Comparison of ENCODE assay signal across 1 cellular context in the genomic region with DNA sequence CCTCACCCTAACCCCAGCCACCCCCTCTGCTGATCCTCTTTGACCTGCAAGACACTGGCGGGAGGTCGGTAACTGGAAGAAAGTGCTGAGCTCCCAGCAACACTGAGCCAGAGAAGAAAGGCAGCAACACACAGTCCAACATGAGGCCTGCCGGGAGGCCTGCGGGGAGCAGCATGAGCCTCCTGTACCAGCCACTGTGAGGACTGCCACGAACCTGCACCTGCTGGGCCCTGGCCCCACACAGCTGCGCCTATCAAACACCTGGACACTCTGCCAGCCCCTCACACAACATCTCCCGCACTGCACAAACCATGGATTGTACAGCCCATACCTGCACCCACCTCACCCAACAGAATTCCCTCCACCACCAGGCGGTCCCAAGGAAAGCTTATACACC.
TF ChIP-seq lines count a peak whose summit lies in the region.

No MANE protein-coding gene starts in this region.

TF ChIP-seq in HepG2, 621 proteins besides CTCF, POLR2A, EP300 and RAD21 (continued from another document):
- TF ChIP-seq E2F2 (CRISPR knock-in tag; IDR thresholded peaks at IDR 0.05; ENCODE audit: borderline replicate concordance) (no peak), ELF1 (CRISPR knock-in tag; IDR thresholded peaks at IDR 0.05) (no peak), ETV5 (CRISPR knock-in tag; IDR thresholded peaks at IDR 0.05; ENCODE audit: borderline replicate concordance) (no peak), KDM2A (CRISPR knock-in tag; IDR thresholded peaks at IDR 0.05; ENCODE audit: borderline replicate concordance, low read depth) (no peak), SMAD3 (CRISPR knock-in tag; IDR thresholded peaks at IDR 0.05) (no peak)
TF ChIP-seq in HepG2: peak in this region for 0.
